In genomic region chr3:30632521-30632920, GRCh38 we compare ENCODE assay signal across 1 cellular context.
TF ChIP-seq lines count a peak whose summit lies in the region.

No MANE protein-coding gene starts in this region.

TF ChIP-seq in A549, 52 proteins besides CTCF, POLR2A, EP300 and RAD21 (continued from another document):
- TF ChIP-seq, protein P1, sequence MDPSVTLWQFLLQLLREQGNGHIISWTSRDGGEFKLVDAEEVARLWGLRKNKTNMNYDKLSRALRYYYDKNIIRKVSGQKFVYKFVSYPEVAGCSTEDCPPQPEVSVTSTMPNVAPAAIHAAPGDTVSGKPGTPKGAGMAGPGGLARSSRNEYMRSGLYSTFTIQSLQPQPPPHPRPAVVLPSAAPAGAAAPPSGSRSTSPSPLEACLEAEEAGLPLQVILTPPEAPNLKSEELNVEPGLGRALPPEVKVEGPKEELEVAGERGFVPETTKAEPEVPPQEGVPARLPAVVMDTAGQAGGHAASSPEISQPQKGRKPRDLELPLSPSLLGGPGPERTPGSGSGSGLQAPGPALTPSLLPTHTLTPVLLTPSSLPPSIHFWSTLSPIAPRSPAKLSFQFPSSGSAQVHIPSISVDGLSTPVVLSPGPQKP (IDR thresholded peaks at IDR 0.05; ENCODE audit: low read depth, low read length), result no peak
- TF ChIP-seq CEBPB (IDR thresholded peaks at IDR 0.05) (no peak), ZFP36 (IDR thresholded peaks at IDR 0.05; ENCODE audit: borderline replicate concordance, partially characterized antibody) (no peak), POLR2AphosphoS2 (conservative IDR thresholded peaks at IDR 0.05; ENCODE audit: low read length) (no peak), SMC3 (IDR thresholded peaks at IDR 0.05) (no peak), MAZ (IDR thresholded peaks at IDR 0.05; ENCODE audit: borderline replicate concordance, low read depth, low read length) (no peak), ZC3H11A (IDR thresholded peaks at IDR 0.05) (no peak), CBX2 (IDR thresholded peaks at IDR 0.05; ENCODE audit: borderline replicate concordance, low read depth) (no peak)
